In the genomic region with DNA sequence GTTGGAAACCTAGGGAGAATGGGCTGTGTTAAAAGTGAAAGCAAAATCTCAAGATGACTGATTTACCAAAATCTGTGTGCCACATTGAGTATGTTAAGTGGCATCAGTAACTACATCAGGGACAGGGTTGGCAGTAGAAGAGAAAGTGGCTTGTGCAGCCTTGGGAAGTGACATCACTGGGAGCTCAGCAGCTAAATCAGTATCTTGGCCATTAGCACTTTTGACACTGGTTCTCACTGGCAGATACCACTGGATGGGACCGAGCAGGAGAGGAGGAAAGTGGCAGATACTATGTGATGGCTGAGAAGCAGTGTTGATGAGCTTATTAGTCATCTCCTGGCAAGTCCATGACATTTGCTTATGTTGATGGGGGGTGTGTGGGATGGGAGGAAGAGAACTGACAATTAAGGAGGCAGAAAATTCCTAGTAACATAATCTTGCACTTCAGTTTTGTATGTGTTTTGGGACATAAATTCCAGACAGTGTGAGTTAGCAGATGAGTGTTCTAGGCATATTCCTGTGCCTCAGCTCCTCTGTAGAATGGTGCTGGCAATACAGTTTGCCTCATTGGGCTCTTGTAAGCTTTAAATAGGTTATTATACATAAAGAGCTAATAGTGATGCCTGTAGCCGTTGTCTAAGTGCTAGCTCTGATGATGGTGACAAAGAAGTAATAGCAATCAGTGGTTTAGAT, we compare ENCODE assay signal across 9 cellular contexts.
DNase-seq lines count a peak whose midpoint lies in the region; ATAC-seq and TF ChIP-seq lines count a peak whose summit lies in the region.
"Had no signal": no experiment of that assay in that cellular context is flagged by ENCODE, and none has a peak within 500 bp of the region (broad histone marks: within the 10 kb centered on the region; RNA-seq: fewer than 3 reads in every experiment).

No MANE protein-coding gene starts in this region.

- TF ChIP-seq CTCF in cardiac fibroblast (IDR thresholded peaks at IDR 0.05; ENCODE audit: low read depth, low read length) = no peak
- no peak for TF ChIP-seq CTCF in omental fat pad (IDR thresholded peaks at IDR 0.05)

- H3K36me3 ChIP-seq in Karpas-422 (ENCODE audit: insufficient read depth, low read length) = no peaks in the 10 kb centered on the region

- no peaks in the 10 kb centered on the region for H3K9me2 ChIP-seq in Karpas-422 (replicated peaks; ENCODE audit: insufficient read depth, low read length)

- no peaks in the 10 kb centered on the region for H3K9me3 ChIP-seq in Karpas-422 (ENCODE audit: low read length)

- no peaks in the 10 kb centered on the region for H3K27me3 ChIP-seq in Karpas-422 (ENCODE audit: low read length)

- no peak overlapping the region for H3K27ac ChIP-seq in Karpas-422 (ENCODE audit: low read length)

- H3K4me3 ChIP-seq in Karpas-422 (ENCODE audit: low read length) (peak overlapping the region; percentile 28; the same call in 1 of the 2 replicates), cardiac fibroblast (replicated peaks in 1 of 2; ENCODE audit: low read depth in 2 of 2, low read length in 2 of 2) (no peak overlapping the region)

- no peak overlapping the region for H3K9ac ChIP-seq in Karpas-422 (ENCODE audit: low read length)

- H2AFZ ChIP-seq in Karpas-422 (ENCODE audit: low read length) = no peak overlapping the region

- ATAC-seq in omental fat pad (ENCODE audit: low FRiP score) = peak; percentile 35
- ATAC-seq in GM21423 (IDR thresholded peaks at IDR 0.05; ENCODE audit: unreplicated experiment) = no peak

- H3K4me1 ChIP-seq in Karpas-422 (ENCODE audit: low read length) = no peaks in the 10 kb centered on the region

- H4K20me1 ChIP-seq in Karpas-422 (ENCODE audit: insufficient read depth, low read depth, low read length) = no peaks in the 10 kb centered on the region

- DNase-seq in DMS79 treated with DMSO at 0.1 percent for 48 hours (lab: John Stamatoyannopoulos, UW) = peak; percentile 29
- no peak for DNase-seq in Karpas-422
- DNase-seq in cardiac fibroblast (ENCODE audit: low read depth in 2 of 2) = peak; percentile 36 to 43
- DNase-seq in omental fat pad (ENCODE audit: low spot score) = no peak
- DNase-seq in activated effector memory CD4-positive, alpha-beta T cell treated with Interleukin-2 at 50 U/mL for 16 hours = no peak
- no peak for DNase-seq in stimulated activated CD4-positive, alpha-beta T cell treated with anti-CD3 and anti-CD28 coated beads, Interleukin-2, amount 100 ng/mL, for 48 hours
- DNase-seq in stimulated activated CD4-positive, alpha-beta T cell treated with anti-CD3 and anti-CD28 coated beads, Interleukin-12 subunit alpha, Interleukin-12 subunit beta, amount 100 ng/mL, for 4 hours = no peak
- DNase-seq: activated CD4-positive, alpha-beta T cell treated with anti-CD3 and anti-CD28 coated beads for 48 hours had no signal

- H3K79me2 ChIP-seq in Karpas-422 (ENCODE audit: low read length) = no peaks in the 10 kb centered on the region

- H3K4me2 ChIP-seq in Karpas-422 (ENCODE audit: low read depth, low read length, poor library complexity, severe bottlenecking) = peak overlapping the region; percentile 25

Comparison
In these comparisons a context has a peak if more than half of its experiments do, and no peak if none do; other contexts are left out.
1. DNase-seq: peak in DMS79 treated with DMSO at 0.1 percent for 48 hours (single experiment) and cardiac fibroblast (2 of 2); none in Karpas-422 (single experiment), omental fat pad (single experiment), activated effector memory CD4-positive, alpha-beta T cell treated with Interleukin-2 at 50 U/mL for 16 hours (single experiment), stimulated activated CD4-positive, alpha-beta T cell treated with anti-CD3 and anti-CD28 coated beads, Interleukin-2, amount 100 ng/mL, for 48 hours (0 of 2) and stimulated activated CD4-positive, alpha-beta T cell treated with anti-CD3 and anti-CD28 coated beads, Interleukin-12 subunit alpha, Interleukin-12 subunit beta, amount 100 ng/mL, for 4 hours (single experiment).